1 cellular context compared by ENCODE assay signal in the genomic region with DNA sequence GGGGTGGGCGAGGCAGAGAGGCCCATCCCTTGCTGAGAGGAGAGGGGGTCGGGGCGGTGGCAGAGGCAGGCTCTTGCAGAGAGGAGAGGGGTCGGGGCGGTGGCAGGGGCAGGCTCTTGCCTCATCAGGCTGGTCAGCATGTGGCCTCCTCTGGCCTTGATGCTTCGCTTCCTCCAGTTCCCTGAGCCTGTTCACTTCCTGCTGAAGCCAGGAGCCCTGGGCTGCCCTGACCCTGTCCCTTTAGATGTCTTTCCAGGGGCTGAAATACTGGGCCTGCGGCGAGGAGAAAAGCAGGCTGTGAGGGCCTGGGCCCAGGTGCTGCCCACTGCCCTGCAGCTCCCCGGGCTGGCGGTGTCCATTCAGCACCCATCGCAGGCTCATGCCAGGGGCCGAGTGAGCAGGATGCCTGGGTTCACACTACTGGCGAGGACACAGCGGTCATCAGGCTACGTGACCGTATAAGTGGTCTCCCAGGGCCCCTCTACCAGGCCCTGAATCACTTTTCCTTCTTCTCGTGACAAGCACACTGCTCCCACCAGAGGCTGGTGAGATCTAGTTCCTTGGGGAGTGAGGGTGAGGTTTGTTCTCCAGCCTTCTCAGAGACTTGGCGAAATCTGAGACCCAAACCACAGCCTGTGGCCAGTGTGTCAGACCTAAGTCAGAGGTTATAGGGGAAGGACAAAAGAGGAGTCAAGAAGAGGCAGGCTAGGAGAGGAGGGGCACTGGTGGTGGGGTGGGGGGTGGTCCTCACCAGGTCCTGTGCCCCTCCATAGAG.
TF ChIP-seq lines count a peak whose summit lies in the region.

No MANE protein-coding gene starts in this region.

TF ChIP-seq in K562, 482 proteins besides CTCF, POLR2A, EP300 and RAD21 (continued from another document and continues in another):
- TF ChIP-seq, protein P1, sequence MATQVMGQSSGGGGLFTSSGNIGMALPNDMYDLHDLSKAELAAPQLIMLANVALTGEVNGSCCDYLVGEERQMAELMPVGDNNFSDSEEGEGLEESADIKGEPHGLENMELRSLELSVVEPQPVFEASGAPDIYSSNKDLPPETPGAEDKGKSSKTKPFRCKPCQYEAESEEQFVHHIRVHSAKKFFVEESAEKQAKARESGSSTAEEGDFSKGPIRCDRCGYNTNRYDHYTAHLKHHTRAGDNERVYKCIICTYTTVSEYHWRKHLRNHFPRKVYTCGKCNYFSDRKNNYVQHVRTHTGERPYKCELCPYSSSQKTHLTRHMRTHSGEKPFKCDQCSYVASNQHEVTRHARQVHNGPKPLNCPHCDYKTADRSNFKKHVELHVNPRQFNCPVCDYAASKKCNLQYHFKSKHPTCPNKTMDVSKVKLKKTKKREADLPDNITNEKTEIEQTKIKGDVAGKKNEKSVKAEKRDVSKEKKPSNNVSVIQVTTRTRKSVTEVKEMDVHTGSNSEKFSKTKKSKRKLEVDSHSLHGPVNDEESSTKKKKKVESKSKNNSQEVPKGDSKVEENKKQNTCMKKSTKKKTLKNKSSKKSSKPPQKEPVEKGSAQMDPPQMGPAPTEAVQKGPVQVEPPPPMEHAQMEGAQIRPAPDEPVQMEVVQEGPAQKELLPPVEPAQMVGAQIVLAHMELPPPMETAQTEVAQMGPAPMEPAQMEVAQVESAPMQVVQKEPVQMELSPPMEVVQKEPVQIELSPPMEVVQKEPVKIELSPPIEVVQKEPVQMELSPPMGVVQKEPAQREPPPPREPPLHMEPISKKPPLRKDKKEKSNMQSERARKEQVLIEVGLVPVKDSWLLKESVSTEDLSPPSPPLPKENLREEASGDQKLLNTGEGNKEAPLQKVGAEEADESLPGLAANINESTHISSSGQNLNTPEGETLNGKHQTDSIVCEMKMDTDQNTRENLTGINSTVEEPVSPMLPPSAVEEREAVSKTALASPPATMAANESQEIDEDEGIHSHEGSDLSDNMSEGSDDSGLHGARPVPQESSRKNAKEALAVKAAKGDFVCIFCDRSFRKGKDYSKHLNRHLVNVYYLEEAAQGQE (CRISPR knock-in tag; IDR thresholded peaks at IDR 0.05; ENCODE audit: low read depth), result peak; percentile 43; the same call in 1 of the 2 replicates
- TF ChIP-seq CEBPB (tag; IDR thresholded peaks at IDR 0.05) (no peak), CBX2 (IDR thresholded peaks at IDR 0.05; ENCODE audit: insufficient read depth, low read length, poor library complexity, severe bottlenecking) (no peak), POLR2G (IDR thresholded peaks at IDR 0.05; ENCODE audit: low read depth, low read length) (peak; percentile 70), ZFP1 (CRISPR knock-in tag; IDR thresholded peaks at IDR 0.05) (0 out of 2 replicates have a peak, but pooled peaks have one; percentile 4), KAT7 (CRISPR knock-in tag; IDR thresholded peaks at IDR 0.05; ENCODE audit: borderline replicate concordance) (peak; percentile 80; the same call in 1 of the 2 replicates), ZNF232 (CRISPR knock-in tag; IDR thresholded peaks at IDR 0.05) (no peak), PHF20 (IDR thresholded peaks at IDR 0.05; ENCODE audit: partially characterized antibody) (no peak), KLF10 (CRISPR knock-in tag; IDR thresholded peaks at IDR 0.05) (peak; percentile 78; the same call in 1 of the 2 replicates), IRF2 (CRISPR knock-in tag; IDR thresholded peaks at IDR 0.05) (no peak), POLR2B (IDR thresholded peaks at IDR 0.05; ENCODE audit: low read depth, partially characterized antibody) (no peak), ZC3H11A (IDR thresholded peaks at IDR 0.05; ENCODE audit: low read depth, low read length) (no peak), TEAD1 (CRISPR knock-in tag; IDR thresholded peaks at IDR 0.05) (no peak), GABPA (tag; conservative IDR thresholded peaks at IDR 0.05; ENCODE audit: low read depth) (no peak), LEF1 (IDR thresholded peaks at IDR 0.05) (no peak), BRCA1 (IDR thresholded peaks at IDR 0.05) (no peak), BRCA1 (CRISPR knock-in tag; IDR thresholded peaks at IDR 0.05) (no peak), FOXK2 (conservative IDR thresholded peaks at IDR 0.05 in 1 of 2, IDR thresholded peaks at IDR 0.05 in 1 of 2; ENCODE audit: low read depth in 2 of 2) (no peak), ZNF408 (CRISPR knock-in tag; IDR thresholded peaks at IDR 0.05; ENCODE audit: low read depth) (no peak), RBM39 (optimal IDR thresholded peaks at IDR 0.05; ENCODE audit: low read depth, low read length) (peak; percentile 7), ZFX (CRISPR knock-in tag; IDR thresholded peaks at IDR 0.05) (no peak), NR4A1 (CRISPR knock-in tag; IDR thresholded peaks at IDR 0.05) (no peak), NR4A1 (tag; IDR thresholded peaks at IDR 0.05) (no peak), FOS (IDR thresholded peaks at IDR 0.05; ENCODE audit: extremely low read depth, insufficient read length) (no peak), RFX5 (IDR thresholded peaks at IDR 0.05; ENCODE audit: low read depth, low read length) (no peak)
- TF ChIP-seq, protein P2, sequence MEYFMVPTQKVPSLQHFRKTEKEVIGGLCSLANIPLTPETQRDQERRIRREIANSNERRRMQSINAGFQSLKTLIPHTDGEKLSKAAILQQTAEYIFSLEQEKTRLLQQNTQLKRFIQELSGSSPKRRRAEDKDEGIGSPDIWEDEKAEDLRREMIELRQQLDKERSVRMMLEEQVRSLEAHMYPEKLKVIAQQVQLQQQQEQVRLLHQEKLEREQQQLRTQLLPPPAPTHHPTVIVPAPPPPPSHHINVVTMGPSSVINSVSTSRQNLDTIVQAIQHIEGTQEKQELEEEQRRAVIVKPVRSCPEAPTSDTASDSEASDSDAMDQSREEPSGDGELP (CRISPR knock-in tag; IDR thresholded peaks at IDR 0.05; ENCODE audit: borderline replicate concordance), result 0 out of 2 replicates have a peak, but pooled peaks have one; percentile 3
- TF ChIP-seq, protein P3, sequence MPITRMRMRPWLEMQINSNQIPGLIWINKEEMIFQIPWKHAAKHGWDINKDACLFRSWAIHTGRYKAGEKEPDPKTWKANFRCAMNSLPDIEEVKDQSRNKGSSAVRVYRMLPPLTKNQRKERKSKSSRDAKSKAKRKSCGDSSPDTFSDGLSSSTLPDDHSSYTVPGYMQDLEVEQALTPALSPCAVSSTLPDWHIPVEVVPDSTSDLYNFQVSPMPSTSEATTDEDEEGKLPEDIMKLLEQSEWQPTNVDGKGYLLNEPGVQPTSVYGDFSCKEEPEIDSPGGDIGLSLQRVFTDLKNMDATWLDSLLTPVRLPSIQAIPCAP (CRISPR knock-in tag; IDR thresholded peaks at IDR 0.05; ENCODE audit: borderline replicate concordance), result no peak
- TF ChIP-seq, protein P4, sequence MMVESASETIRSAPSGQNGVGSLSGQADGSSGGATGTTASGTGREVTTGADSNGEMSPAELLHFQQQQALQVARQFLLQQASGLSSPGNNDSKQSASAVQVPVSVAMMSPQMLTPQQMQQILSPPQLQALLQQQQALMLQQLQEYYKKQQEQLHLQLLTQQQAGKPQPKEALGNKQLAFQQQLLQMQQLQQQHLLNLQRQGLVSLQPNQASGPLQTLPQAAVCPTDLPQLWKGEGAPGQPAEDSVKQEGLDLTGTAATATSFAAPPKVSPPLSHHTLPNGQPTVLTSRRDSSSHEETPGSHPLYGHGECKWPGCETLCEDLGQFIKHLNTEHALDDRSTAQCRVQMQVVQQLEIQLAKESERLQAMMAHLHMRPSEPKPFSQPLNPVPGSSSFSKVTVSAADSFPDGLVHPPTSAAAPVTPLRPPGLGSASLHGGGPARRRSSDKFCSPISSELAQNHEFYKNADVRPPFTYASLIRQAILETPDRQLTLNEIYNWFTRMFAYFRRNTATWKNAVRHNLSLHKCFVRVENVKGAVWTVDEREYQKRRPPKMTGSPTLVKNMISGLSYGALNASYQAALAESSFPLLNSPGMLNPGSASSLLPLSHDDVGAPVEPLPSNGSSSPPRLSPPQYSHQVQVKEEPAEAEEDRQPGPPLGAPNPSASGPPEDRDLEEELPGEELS (CRISPR knock-in tag; IDR thresholded peaks at IDR 0.05; ENCODE audit: borderline replicate concordance), result no peak
- TF ChIP-seq, protein P5, sequence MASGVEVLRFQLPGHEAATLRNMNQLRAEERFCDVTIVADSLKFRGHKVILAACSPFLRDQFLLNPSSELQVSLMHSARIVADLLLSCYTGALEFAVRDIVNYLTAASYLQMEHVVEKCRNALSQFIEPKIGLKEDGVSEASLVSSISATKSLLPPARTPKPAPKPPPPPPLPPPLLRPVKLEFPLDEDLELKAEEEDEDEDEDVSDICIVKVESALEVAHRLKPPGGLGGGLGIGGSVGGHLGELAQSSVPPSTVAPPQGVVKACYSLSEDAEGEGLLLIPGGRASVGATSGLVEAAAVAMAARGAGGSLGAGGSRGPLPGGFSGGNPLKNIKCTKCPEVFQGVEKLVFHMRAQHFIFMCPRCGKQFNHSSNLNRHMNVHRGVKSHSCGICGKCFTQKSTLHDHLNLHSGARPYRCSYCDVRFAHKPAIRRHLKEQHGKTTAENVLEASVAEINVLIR (CRISPR knock-in tag; IDR thresholded peaks at IDR 0.05), result no peak
- TF ChIP-seq, protein P6, sequence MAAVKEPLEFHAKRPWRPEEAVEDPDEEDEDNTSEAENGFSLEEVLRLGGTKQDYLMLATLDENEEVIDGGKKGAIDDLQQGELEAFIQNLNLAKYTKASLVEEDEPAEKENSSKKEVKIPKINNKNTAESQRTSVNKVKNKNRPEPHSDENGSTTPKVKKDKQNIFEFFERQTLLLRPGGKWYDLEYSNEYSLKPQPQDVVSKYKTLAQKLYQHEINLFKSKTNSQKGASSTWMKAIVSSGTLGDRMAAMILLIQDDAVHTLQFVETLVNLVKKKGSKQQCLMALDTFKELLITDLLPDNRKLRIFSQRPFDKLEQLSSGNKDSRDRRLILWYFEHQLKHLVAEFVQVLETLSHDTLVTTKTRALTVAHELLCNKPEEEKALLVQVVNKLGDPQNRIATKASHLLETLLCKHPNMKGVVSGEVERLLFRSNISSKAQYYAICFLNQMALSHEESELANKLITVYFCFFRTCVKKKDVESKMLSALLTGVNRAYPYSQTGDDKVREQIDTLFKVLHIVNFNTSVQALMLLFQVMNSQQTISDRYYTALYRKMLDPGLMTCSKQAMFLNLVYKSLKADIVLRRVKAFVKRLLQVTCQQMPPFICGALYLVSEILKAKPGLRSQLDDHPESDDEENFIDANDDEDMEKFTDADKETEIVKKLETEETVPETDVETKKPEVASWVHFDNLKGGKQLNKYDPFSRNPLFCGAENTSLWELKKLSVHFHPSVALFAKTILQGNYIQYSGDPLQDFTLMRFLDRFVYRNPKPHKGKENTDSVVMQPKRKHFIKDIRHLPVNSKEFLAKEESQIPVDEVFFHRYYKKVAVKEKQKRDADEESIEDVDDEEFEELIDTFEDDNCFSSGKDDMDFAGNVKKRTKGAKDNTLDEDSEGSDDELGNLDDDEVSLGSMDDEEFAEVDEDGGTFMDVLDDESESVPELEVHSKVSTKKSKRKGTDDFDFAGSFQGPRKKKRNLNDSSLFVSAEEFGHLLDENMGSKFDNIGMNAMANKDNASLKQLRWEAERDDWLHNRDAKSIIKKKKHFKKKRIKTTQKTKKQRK (IDR thresholded peaks at IDR 0.05; ENCODE audit: borderline replicate concordance, low read depth, low read length), result no peak
- TF ChIP-seq, protein P7, sequence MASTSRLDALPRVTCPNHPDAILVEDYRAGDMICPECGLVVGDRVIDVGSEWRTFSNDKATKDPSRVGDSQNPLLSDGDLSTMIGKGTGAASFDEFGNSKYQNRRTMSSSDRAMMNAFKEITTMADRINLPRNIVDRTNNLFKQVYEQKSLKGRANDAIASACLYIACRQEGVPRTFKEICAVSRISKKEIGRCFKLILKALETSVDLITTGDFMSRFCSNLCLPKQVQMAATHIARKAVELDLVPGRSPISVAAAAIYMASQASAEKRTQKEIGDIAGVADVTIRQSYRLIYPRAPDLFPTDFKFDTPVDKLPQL (IDR thresholded peaks at IDR 0.05; ENCODE audit: extremely low read depth, insufficient read length), result no peak
- TF ChIP-seq, protein P8, sequence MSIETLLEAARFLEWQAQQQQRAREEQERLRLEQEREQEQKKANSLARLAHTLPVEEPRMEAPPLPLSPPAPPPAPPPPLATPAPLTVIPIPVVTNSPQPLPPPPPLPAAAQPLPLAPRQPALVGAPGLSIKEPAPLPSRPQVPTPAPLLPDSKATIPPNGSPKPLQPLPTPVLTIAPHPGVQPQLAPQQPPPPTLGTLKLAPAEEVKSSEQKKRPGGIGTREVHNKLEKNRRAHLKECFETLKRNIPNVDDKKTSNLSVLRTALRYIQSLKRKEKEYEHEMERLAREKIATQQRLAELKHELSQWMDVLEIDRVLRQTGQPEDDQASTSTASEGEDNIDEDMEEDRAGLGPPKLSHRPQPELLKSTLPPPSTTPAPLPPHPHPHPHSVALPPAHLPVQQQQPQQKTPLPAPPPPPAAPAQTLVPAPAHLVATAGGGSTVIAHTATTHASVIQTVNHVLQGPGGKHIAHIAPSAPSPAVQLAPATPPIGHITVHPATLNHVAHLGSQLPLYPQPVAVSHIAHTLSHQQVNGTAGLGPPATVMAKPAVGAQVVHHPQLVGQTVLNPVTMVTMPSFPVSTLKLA (conservative IDR thresholded peaks at IDR 0.05), result no peak
